In the genomic region with DNA sequence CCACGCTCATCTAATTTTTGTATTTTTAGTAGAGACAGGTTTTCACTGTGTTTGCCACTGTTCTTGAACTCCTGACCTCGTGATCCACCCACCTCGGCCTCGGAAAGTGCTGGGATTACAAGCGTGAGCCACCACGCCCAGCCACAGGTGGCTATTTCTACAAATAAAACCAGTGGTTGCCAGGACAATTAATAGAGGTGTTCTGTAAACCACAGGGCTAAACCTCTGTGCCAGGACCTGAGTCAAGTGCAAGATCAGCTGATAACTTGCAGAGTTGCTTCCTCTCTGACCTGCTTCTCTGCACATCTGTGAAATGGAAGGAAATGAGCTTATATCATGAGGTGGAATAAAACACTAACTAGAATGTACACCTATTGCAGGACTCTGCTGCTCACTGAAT, we compare ENCODE assay signal across 14 cellular contexts.
DNase-seq lines count a peak whose midpoint lies in the region; ATAC-seq and TF ChIP-seq lines count a peak whose summit lies in the region.
"Had no signal": no experiment of that assay in that cellular context is flagged by ENCODE, and none has a peak within 500 bp of the region (broad histone marks: within the 10 kb centered on the region; RNA-seq: fewer than 3 reads in every experiment).

No MANE protein-coding gene starts in this region.

- DNase-seq in activated CD8-positive, alpha-beta memory T cell treated with anti-CD3 and anti-CD28 coated beads, Interleukin-2, amount 10 ng/mL, durations not matched to agents 7 days and 5 days: peak; percentile 64
- DNase-seq in activated CD8-positive, alpha-beta memory T cell treated with anti-CD3 and anti-CD28 coated beads, Interleukin-2, amount 50 U/mL, for 4 hours: no peak
- DNase-seq in LNCaP clone FGC (ENCODE audit: low read depth) (peak; percentile 54), NCI-H2107 (lab: John Stamatoyannopoulos, UW) (no peak), globus pallidus (ENCODE audit: low spot score) (no peak)
- DNase-seq in activated T-cell treated with anti-CD3 and anti-CD28 coated beads, Interleukin-2, amount 50 U/mL, for 48 hours: peak; percentile 28 to 29
- DNase-seq in stimulated activated CD8-positive, alpha-beta memory T cell treated with anti-CD3 and anti-CD28 coated beads, Interleukin-4, amount 100 ng/mL, for 48 hours: peak; percentile 31
- DNase-seq: activated naive CD8-positive, alpha-beta T cell treated with anti-CD3 and anti-CD28 coated beads, Interleukin-2, amount 50 U/mL, for 24 hours; BE2C; hypothalamus; retina; stimulated activated naive CD8-positive, alpha-beta T cell treated with anti-CD3 and anti-CD28 coated beads, Interleukin-15, amount 100 ng/mL, for 72 hours had no signal

- no peak for TF ChIP-seq CTCF in LNCaP clone FGC (IDR thresholded peaks at IDR 0.05; ENCODE audit: control insufficient read depth, extremely low read depth, insufficient read depth)

- peaks cover 3% of the 10 kb centered on the region for H3K9me3 Mint-ChIP-seq in activated CD8-positive, alpha-beta memory T cell treated with anti-CD3 and anti-CD28 coated beads, Interleukin-2, amount 10 ng/mL, durations not matched to agents 7 days and 5 days (ENCODE audit: low read depth)
- H3K9me3 Mint-ChIP-seq: activated naive CD8-positive, alpha-beta T cell treated with anti-CD3 and anti-CD28 coated beads, Interleukin-2, amount 50 U/mL, for 24 hours; stimulated activated naive CD8-positive, alpha-beta T cell treated with anti-CD3 and anti-CD28 coated beads, Interleukin-15, amount 100 ng/mL, for 72 hours had no signal

- H3K27ac Mint-ChIP-seq in activated CD8-positive, alpha-beta memory T cell treated with anti-CD3 and anti-CD28 coated beads, Interleukin-2, amount 10 ng/mL, durations not matched to agents 7 days and 5 days: peak overlapping the region; percentile 58
- H3K27ac Mint-ChIP-seq: activated naive CD8-positive, alpha-beta T cell treated with anti-CD3 and anti-CD28 coated beads, Interleukin-2, amount 50 U/mL, for 24 hours; stimulated activated naive CD8-positive, alpha-beta T cell treated with anti-CD3 and anti-CD28 coated beads, Interleukin-15, amount 100 ng/mL, for 72 hours had no signal

- H3K27me3 Mint-ChIP-seq in activated CD8-positive, alpha-beta memory T cell treated with anti-CD3 and anti-CD28 coated beads, Interleukin-2, amount 10 ng/mL, durations not matched to agents 7 days and 5 days: no peaks in the 10 kb centered on the region
- H3K27me3 Mint-ChIP-seq: activated naive CD8-positive, alpha-beta T cell treated with anti-CD3 and anti-CD28 coated beads, Interleukin-2, amount 50 U/mL, for 24 hours; stimulated activated naive CD8-positive, alpha-beta T cell treated with anti-CD3 and anti-CD28 coated beads, Interleukin-15, amount 100 ng/mL, for 72 hours had no signal

- H3K36me3 Mint-ChIP-seq in activated CD8-positive, alpha-beta memory T cell treated with anti-CD3 and anti-CD28 coated beads, Interleukin-2, amount 10 ng/mL, durations not matched to agents 7 days and 5 days: no peaks in the 10 kb centered on the region

- CTCF ChIA-PET in activated CD8-positive, alpha-beta memory T cell treated with anti-CD3 and anti-CD28 coated beads, Interleukin-2, amount 10 ng/mL, durations not matched to agents 7 days and 5 days (lab: Charles Lee): interaction anchor here (0.7 to 2.3 kb wide), 8 partner anchors 9 to 206 kb away, joined by 3 to 10 read pairs (median 4); a partner anchor contains a TSS

- peak; percentile 79 for ATAC-seq in activated CD8-positive, alpha-beta memory T cell treated with anti-CD3 and anti-CD28 coated beads, Interleukin-2, amount 10 ng/mL, durations not matched to agents 7 days and 5 days
- ATAC-seq in GM21786 (IDR thresholded peaks at IDR 0.05; ENCODE audit: unreplicated experiment): no peak
- ATAC-seq: activated naive CD8-positive, alpha-beta T cell treated with anti-CD3 and anti-CD28 coated beads, Interleukin-2, amount 50 U/mL, for 24 hours; stimulated activated naive CD8-positive, alpha-beta T cell treated with anti-CD3 and anti-CD28 coated beads, Interleukin-15, amount 100 ng/mL, for 72 hours had no signal

- H3K4me1 Mint-ChIP-seq in activated CD8-positive, alpha-beta memory T cell treated with anti-CD3 and anti-CD28 coated beads, Interleukin-2, amount 10 ng/mL, durations not matched to agents 7 days and 5 days: peaks cover 36% of the 10 kb centered on the region
- H3K4me1 Mint-ChIP-seq: stimulated activated naive CD8-positive, alpha-beta T cell treated with anti-CD3 and anti-CD28 coated beads, Interleukin-15, amount 100 ng/mL, for 72 hours had no signal

- no peak overlapping the region for H3K4me3 Mint-ChIP-seq in activated CD8-positive, alpha-beta memory T cell treated with anti-CD3 and anti-CD28 coated beads, Interleukin-2, amount 10 ng/mL, durations not matched to agents 7 days and 5 days
- H3K4me3 Mint-ChIP-seq: activated naive CD8-positive, alpha-beta T cell treated with anti-CD3 and anti-CD28 coated beads, Interleukin-2, amount 50 U/mL, for 24 hours; stimulated activated naive CD8-positive, alpha-beta T cell treated with anti-CD3 and anti-CD28 coated beads, Interleukin-15, amount 100 ng/mL, for 72 hours had no signal

- no peak overlapping the region for H3K4me3 ChIP-seq in LNCaP clone FGC (ENCODE audit: low read depth, low read length)
- H3K4me3 ChIP-seq: SJSA1 had no signal

Comparison
In these comparisons a context has a peak if more than half of its experiments do, and no peak if none do; other contexts are left out.
1. DNase-seq: peak in activated CD8-positive, alpha-beta memory T cell treated with anti-CD3 and anti-CD28 coated beads, Interleukin-2, amount 10 ng/mL, durations not matched to agents 7 days and 5 days (single experiment), LNCaP clone FGC (single experiment), activated T-cell treated with anti-CD3 and anti-CD28 coated beads, Interleukin-2, amount 50 U/mL, for 48 hours (2 of 2) and stimulated activated CD8-positive, alpha-beta memory T cell treated with anti-CD3 and anti-CD28 coated beads, Interleukin-4, amount 100 ng/mL, for 48 hours (single experiment); none in activated CD8-positive, alpha-beta memory T cell treated with anti-CD3 and anti-CD28 coated beads, Interleukin-2, amount 50 U/mL, for 4 hours (single experiment), NCI-H2107 (single experiment) and globus pallidus (single experiment).